23 cellular contexts compared by ENCODE assay signal in the genomic region with DNA sequence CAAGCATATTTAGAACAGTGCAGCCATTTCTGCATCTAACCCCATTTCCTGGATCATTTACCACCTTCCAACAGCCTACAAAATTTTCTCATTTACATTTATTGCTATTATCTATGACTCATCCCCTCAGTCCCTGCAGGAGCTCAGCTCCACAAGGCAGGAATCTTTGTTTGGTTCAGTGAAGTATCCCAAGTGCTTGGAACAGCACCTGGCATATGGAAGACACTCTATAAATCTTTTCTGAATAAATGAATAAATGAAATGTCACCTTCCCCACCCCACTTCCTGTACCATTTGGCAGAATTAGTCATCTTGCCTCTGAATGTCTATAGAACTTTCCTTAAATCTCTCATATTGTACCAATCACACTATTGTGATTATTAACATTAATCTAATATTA.
"Had no signal": no experiment of that assay in that cellular context is flagged by ENCODE, and none has a peak within 500 bp of the region (broad histone marks: within the 10 kb centered on the region; RNA-seq: fewer than 3 reads in every experiment).

No MANE protein-coding gene starts in this region.

- ATAC-seq: activated CD4-positive, alpha-beta T cell treated with anti-CD3 and anti-CD28 coated beads for 36 hours; activated T-helper 17 cell treated with anti-CD3 and anti-CD28 coated beads, Interleukin-2, amount 50 U/mL, for 72 hours; Panc1; Right ventricle myocardium inferior; T-cell had no signal

- H3K4me3 ChIP-seq: SK-N-MC had no signal

- H3K27me3 Mint-ChIP-seq: activated B cell treated with CpG ODN at 0.5 μM for 24 hours; activated CD4-positive, alpha-beta memory T cell treated with anti-CD3 and anti-CD28 coated beads, Interleukin-2, amount 10 ng/mL, durations not matched to agents 7 days and 5 days; activated CD4-positive, alpha-beta T cell treated with anti-CD3 and anti-CD28 coated beads for 36 hours; activated naive CD8-positive, alpha-beta T cell; activated T-helper 17 cell treated with anti-CD3 and anti-CD28 coated beads, Interleukin-2, amount 50 U/mL, for 72 hours; T-cell had no signal

- H3K4me3 Mint-ChIP-seq: activated B cell treated with CpG ODN at 0.5 μM for 24 hours; activated CD4-positive, alpha-beta memory T cell treated with anti-CD3 and anti-CD28 coated beads, Interleukin-2, amount 10 ng/mL, durations not matched to agents 7 days and 5 days; activated CD4-positive, alpha-beta T cell treated with anti-CD3 and anti-CD28 coated beads for 36 hours; activated naive CD4-positive, alpha-beta T cell treated with anti-CD3 and anti-CD28 coated beads for 36 hours; activated naive CD8-positive, alpha-beta T cell; activated T-helper 17 cell treated with anti-CD3 and anti-CD28 coated beads, Interleukin-2, amount 50 U/mL, for 72 hours; T-cell had no signal

- H3K4me1 Mint-ChIP-seq: activated CD4-positive, alpha-beta T cell treated with anti-CD3 and anti-CD28 coated beads for 36 hours; activated T-helper 17 cell treated with anti-CD3 and anti-CD28 coated beads, Interleukin-2, amount 50 U/mL, for 72 hours; T-cell had no signal

- H3K27ac ChIP-seq: SK-N-MC had no signal

- H3K27ac Mint-ChIP-seq: activated B cell treated with CpG ODN at 0.5 μM for 24 hours; activated CD4-positive, alpha-beta memory T cell treated with anti-CD3 and anti-CD28 coated beads, Interleukin-2, amount 10 ng/mL, durations not matched to agents 7 days and 5 days; activated CD4-positive, alpha-beta T cell treated with anti-CD3 and anti-CD28 coated beads for 36 hours; activated naive CD4-positive, alpha-beta T cell treated with anti-CD3 and anti-CD28 coated beads for 36 hours; activated naive CD8-positive, alpha-beta T cell; activated T-helper 17 cell treated with anti-CD3 and anti-CD28 coated beads, Interleukin-2, amount 50 U/mL, for 72 hours; T-cell had no signal

- DNase-seq: activated B cell treated with CpG ODN at 0.5 μM for 24 hours; activated CD4-positive, alpha-beta memory T cell treated with anti-CD3 and anti-CD28 coated beads, Interleukin-2, amount 10 ng/mL, durations not matched to agents 7 days and 5 days; activated CD4-positive, alpha-beta T cell treated with anti-CD3 and anti-CD28 coated beads for 36 hours; activated CD4-positive, alpha-beta T cell treated with anti-CD3 and anti-CD28 coated beads, Interleukin-2, amount 50 U/mL, for 1 hour; activated gamma-delta T cell; activated naive CD4-positive, alpha-beta T cell treated with anti-CD3 and anti-CD28 coated beads for 36 hours; activated T-cell treated with anti-CD3 and anti-CD28 coated beads for 4 hours; activated T-cell treated with anti-CD3 and anti-CD28 coated beads, Interleukin-2, amount 50 U/mL, for 48 hours; amygdala; NCI-H1930; NCI-H510A treated with DMSO at 0.1 percent for 48 hours; NCI-H69; NK-92 treated with Interleukin-12 subunit alpha and Interleukin-12 subunit beta, amount 100 ng/mL, for 24 hours; OCI-M1; RPMI8226; T-cell; T-helper 2 cell; T1000 had no signal
